Comparison of ENCODE assay signal across 8 cellular contexts in genomic region chr11:126395784-126396183, GRCh38. TPM values are rescaled to one million over a fixed set of nuclear protein-coding genes. Genes with fewer than 3 reads are reported as not detected.
DNase-seq lines count a peak whose midpoint lies in the region; ATAC-seq, FAIRE-seq and TF ChIP-seq lines count a peak whose summit lies in the region.
"Not testable (repeated sequence)": the region's sequence is repeated elsewhere in the genome, so short reads cannot be mapped to it uniquely, and the experiment has no call there.

No MANE protein-coding gene starts in this region.

- not testable (repeated sequence) for H4K91ac ChIP-seq in mesenchymal stem cell (ENCODE audit: low read length)

- not testable (repeated sequence) for H2AK5ac ChIP-seq in mesenchymal stem cell (ENCODE audit: low read length, severe bottlenecking)

- H2BK120ac ChIP-seq in mesenchymal stem cell (ENCODE audit: low read depth, low read length): not testable (repeated sequence)

- H3K27ac ChIP-seq in breast epithelium (peak overlapping the region; percentile 38 to 80), gastroesophageal sphincter (peak overlapping the region in 2 of 4 donors; percentile 45 to 66), left ventricle myocardium inferior (replicated peaks) (peak overlapping the region; percentile 90), testis (peak overlapping the region; percentile 76 to 77), uterus (peak overlapping the region; percentile 47 to 50)
- not testable (repeated sequence) for H3K27ac ChIP-seq in mesenchymal stem cell (ENCODE audit: low read length, poor library complexity, severe bottlenecking)

- not testable (repeated sequence) for H3K23ac ChIP-seq in mesenchymal stem cell (ENCODE audit: low read length in 2 of 2)

- H3K18ac ChIP-seq in mesenchymal stem cell (ENCODE audit: low read depth in 1 of 2, low read length in 2 of 2): not testable (repeated sequence)

- not testable (repeated sequence) for TF ChIP-seq POLR2A in GM12891 (IDR thresholded peaks at IDR 0.05; ENCODE audit: low read depth, low read length); breast epithelium (IDR thresholded peaks at IDR 0.05); gastroesophageal sphincter (IDR thresholded peaks at IDR 0.05); testis (IDR thresholded peaks at IDR 0.05); uterus (IDR thresholded peaks at IDR 0.05)

- not testable (repeated sequence) for H2AFZ ChIP-seq in mesenchymal stem cell (ENCODE audit: low read depth, low read length)

- H3K79me1 ChIP-seq in mesenchymal stem cell (replicated peaks; ENCODE audit: low read length, poor library complexity, severe bottlenecking): peaks cover 16% of the 10 kb centered on the region

- FAIRE-seq in GM12891 (lab: Jason Lieb, UNC): peak; percentile 85

- not testable (repeated sequence) for H3K4me1 ChIP-seq in breast epithelium; mesenchymal stem cell (ENCODE audit: control insufficient read depth, insufficient read depth, low read depth, low read length)
- H3K4me1 ChIP-seq in gastroesophageal sphincter (peaks cover 0 to 64% (median 9%) of the 10 kb centered on the region in 3 donors), left ventricle myocardium inferior (peaks cover 59% of the 10 kb centered on the region), testis (peaks cover 76% of the 10 kb centered on the region), uterus (peaks cover 0 to 13% of the 10 kb centered on the region in 2 donors)

- not testable (repeated sequence) for TF ChIP-seq CTCF in breast epithelium (IDR thresholded peaks at IDR 0.05); gastroesophageal sphincter (IDR thresholded peaks at IDR 0.05); left ventricle myocardium inferior (IDR thresholded peaks at IDR 0.05; ENCODE audit: borderline replicate concordance); testis (IDR thresholded peaks at IDR 0.05); uterus (IDR thresholded peaks at IDR 0.05)

- not testable (repeated sequence) for H2BK12ac ChIP-seq in mesenchymal stem cell (ENCODE audit: low read length in 2 of 2)

- not testable (repeated sequence) for H4K8ac ChIP-seq in mesenchymal stem cell (ENCODE audit: low read length)

- H3K4me3 ChIP-seq in breast epithelium, gastroesophageal sphincter, left ventricle myocardium inferior, testis, uterus: not testable (repeated sequence)
- peak overlapping the region in 1 of 2 experiments; percentile 36 for H3K4me3 ChIP-seq in mesenchymal stem cell (ENCODE audit: insufficient read depth in 1 of 2, low read depth in 1 of 2, low read length in 2 of 2)

- H3K4ac ChIP-seq in mesenchymal stem cell (ENCODE audit: low read depth in 1 of 2, low read length in 2 of 2): not testable (repeated sequence)

- not testable (repeated sequence) for H3K4me2 ChIP-seq in mesenchymal stem cell (ENCODE audit: low read length, poor library complexity, severe bottlenecking)

- not testable (repeated sequence) for DNase-seq in GM12891 (ENCODE audit: insufficient read length, low spot score); breast epithelium (ENCODE audit: low spot score in 2 of 2); mesenchymal stem cell
- peak; percentile 69 for DNase-seq in left ventricle myocardium inferior
- DNase-seq in posterior vena cava (ENCODE audit: low spot score): peak; percentile 88
- peak; percentile 86 for DNase-seq in testis
- peak; percentile 66 to 76 for DNase-seq in uterus

- TF ChIP-seq EP300 in gastroesophageal sphincter (IDR thresholded peaks at IDR 0.05): not testable (repeated sequence)

- H2BK15ac ChIP-seq in mesenchymal stem cell (ENCODE audit: low read depth, poor library complexity, severe bottlenecking): not testable (repeated sequence)

- H3K27me3 ChIP-seq in breast epithelium; gastroesophageal sphincter; left ventricle myocardium inferior (ENCODE audit: low read depth); mesenchymal stem cell (ENCODE audit: control insufficient read depth in 1 of 2, insufficient read depth in 1 of 2, low read length in 2 of 2); testis; uterus: not testable (repeated sequence)

- H3K36me3 ChIP-seq in breast epithelium; gastroesophageal sphincter; left ventricle myocardium inferior; mesenchymal stem cell (ENCODE audit: control insufficient read depth in 1 of 2, insufficient read depth in 2 of 2, low read depth in 1 of 2, low read length in 2 of 2); testis (ENCODE audit: low read depth, missing control alignments); uterus: not testable (repeated sequence)

- peak overlapping the region; percentile 43 for H3K9ac ChIP-seq in mesenchymal stem cell (ENCODE audit: low read length)

- H3K14ac ChIP-seq in mesenchymal stem cell (ENCODE audit: low read length in 2 of 2): not testable (repeated sequence)

- WGBS in gastroesophageal sphincter (ENCODE audit: low coverage in 1 of 2), 2 donors: 30 to 60% methylated on average over 1 to 2 of the region's 13 CpGs
- WGBS in mesenchymal stem cell: 89% methylated on average over 3 of the region's 13 CpGs
- 43 to 56% methylated on average over 9 to 11 of the region's 13 CpGs for WGBS in testis, 2 donors

- intact Hi-C loops in breast epithelium (cut with DNase I; ENCODE audit: low total_unique reads); left ventricle myocardium inferior (cut with micrococcal nuclease); posterior vena cava (cut with DNase I); testis (cut with DNase I; ENCODE audit: low total_unique reads); uterus (cut with DNase I; ENCODE audit: low total_unique reads): not testable (repeated sequence)

- H3K9me3 ChIP-seq in breast epithelium; gastroesophageal sphincter; left ventricle myocardium inferior (replicated peaks); mesenchymal stem cell (ENCODE audit: control insufficient read depth, low read length); testis; uterus: not testable (repeated sequence)

- ATAC-seq in gastroesophageal sphincter: peak; percentile 89

- H2BK5ac ChIP-seq in mesenchymal stem cell (ENCODE audit: low read depth, low read length, poor library complexity, severe bottlenecking): not testable (repeated sequence)

RNA-seq across cellular contexts. Expression of gene ST3GAL4, which starts 40.3 kb away (rescaled TPM):
- polyA plus RNA-seq in GM12891 (2012; ENCODE audit: low read depth, missing spikeins): 3.5 TPM
- total RNA-seq in breast epithelium: 10 to 100 TPM; 17.6 to 36.2 (median 32.8) TPM
- 10 to 100 TPM; 42.1 to 56.2 (median 47.2) TPM for total RNA-seq in gastroesophageal sphincter
- 61.7 TPM for total RNA-seq in left ventricle myocardium inferior
- 11.1 TPM for polyA plus RNA-seq in mesenchymal stem cell (2013, experiment 1 of 2)
- polyA plus RNA-seq in mesenchymal stem cell (2013, experiment 2 of 2): 11.5 TPM
- 10 to 100 TPM; 36.8 to 44.6 TPM for total RNA-seq in posterior vena cava
- total RNA-seq in testis: 100 to 1,000 TPM; 212 to 221 TPM
- 102 TPM for polyA plus RNA-seq in testis (ENCODE audit: insufficient read depth, low read depth, low replicate concordance)
- total RNA-seq in uterus: 10 to 100 TPM; 11.8 to 53.3 (median 34.8) TPM
